In the genomic region with DNA sequence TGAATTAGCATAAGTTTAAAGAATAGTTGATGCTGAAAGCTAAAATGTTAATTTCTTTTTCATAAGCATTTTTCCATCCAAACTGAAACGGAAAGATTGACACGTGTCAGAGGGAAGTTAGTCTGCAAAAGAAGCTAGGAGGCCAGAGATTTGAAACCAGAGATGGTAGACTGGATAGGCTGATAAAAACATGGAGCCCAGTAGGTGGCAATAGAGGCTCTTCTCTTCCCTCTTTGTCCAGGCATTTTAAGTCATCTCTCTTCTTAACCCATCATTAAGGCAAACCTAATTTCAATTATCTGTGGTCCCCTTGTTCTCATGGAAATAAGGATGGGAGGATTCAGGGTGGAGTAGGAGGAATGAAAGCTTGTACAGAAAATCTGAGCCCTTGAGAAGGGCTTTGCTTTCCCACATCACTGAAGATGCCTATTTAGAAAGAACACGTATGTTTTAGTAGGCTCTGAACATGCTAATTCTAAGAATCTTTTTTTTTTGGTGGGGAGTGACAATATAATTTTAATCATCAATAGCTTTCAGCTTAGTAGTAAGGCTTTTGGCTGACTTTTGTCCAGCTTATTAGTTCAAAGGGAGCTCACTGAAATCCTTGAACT, we compare ENCODE assay signal across 9 cellular contexts.
A peak's percentile ranks its signal among the peaks of the same experiment; 100 is the strongest.
DNase-seq lines count a peak whose midpoint lies in the region; ATAC-seq and TF ChIP-seq lines count a peak whose summit lies in the region.
"Had no signal": no experiment of that assay in that cellular context is flagged by ENCODE, and none has a peak within 500 bp of the region (broad histone marks: within the 10 kb centered on the region; RNA-seq: fewer than 3 reads in every experiment).

No MANE protein-coding gene starts in this region.

- H3K4me3 Mint-ChIP-seq in stimulated activated memory B cell treated with anti-CD40 and anti-IgM and Interleukin-4, amounts not matched to agents 10 μg/mL and 1 μg/mL and 100 μg/mL, for 72 hours = no peak overlapping the region
- no peak overlapping the region for H3K4me3 Mint-ChIP-seq in natural killer cell

- H3K9me3 Mint-ChIP-seq in stimulated activated memory B cell treated with anti-CD40 and anti-IgM and Interleukin-4, amounts not matched to agents 10 μg/mL and 1 μg/mL and 100 μg/mL, for 72 hours = no peaks in the 10 kb centered on the region
- peaks cover 0 to 3% of the 10 kb centered on the region in 2 donors for H3K9me3 Mint-ChIP-seq in natural killer cell

- H3K27me3 Mint-ChIP-seq in stimulated activated memory B cell treated with anti-CD40 and anti-IgM and Interleukin-4, amounts not matched to agents 10 μg/mL and 1 μg/mL and 100 μg/mL, for 72 hours = peaks cover 12% of the 10 kb centered on the region
- H3K27me3 Mint-ChIP-seq in natural killer cell (ENCODE audit: low read depth in 2 of 2) = peaks cover 0 to 3% of the 10 kb centered on the region in 2 donors

- WGBS in right cardiac atrium = 32% methylated on average over 3 of the region's 3 CpGs

- peak; percentile 82 for TF ChIP-seq CTCF in VCaP (conservative IDR thresholded peaks at IDR 0.05)
- TF ChIP-seq CTCF in tibial artery (IDR thresholded peaks at IDR 0.05) = peak; percentile 64 to 65
- TF ChIP-seq CTCF in natural killer cell (IDR thresholded peaks at IDR 0.05) = no peak

- no peaks in the 10 kb centered on the region for H3K4me1 Mint-ChIP-seq in stimulated activated memory B cell treated with anti-CD40 and anti-IgM and Interleukin-4, amounts not matched to agents 10 μg/mL and 1 μg/mL and 100 μg/mL, for 72 hours
- H3K4me1 Mint-ChIP-seq in natural killer cell = no peaks in the 10 kb centered on the region

- H3K36me3 ChIP-seq in tibial artery = no peaks in the 10 kb centered on the region
- H3K36me3 ChIP-seq: BLaER1 had no signal

- no peaks in the 10 kb centered on the region for H3K27me3 ChIP-seq in right cardiac atrium (ENCODE audit: control insufficient read depth, insufficient read depth)
- no peaks in the 10 kb centered on the region for H3K27me3 ChIP-seq in tibial artery
- H3K27me3 ChIP-seq: BLaER1 had no signal

- H3K27ac Mint-ChIP-seq in stimulated activated memory B cell treated with anti-CD40 and anti-IgM and Interleukin-4, amounts not matched to agents 10 μg/mL and 1 μg/mL and 100 μg/mL, for 72 hours = no peak overlapping the region
- no peak overlapping the region for H3K27ac Mint-ChIP-seq in natural killer cell

- H3K4me1 ChIP-seq in right cardiac atrium (ENCODE audit: control insufficient read depth, insufficient read depth, low read length) = no peaks in the 10 kb centered on the region
- H3K4me1 ChIP-seq in tibial artery = no peaks in the 10 kb centered on the region
- H3K4me1 ChIP-seq: BLaER1 had no signal

- H3K9me3 ChIP-seq in right cardiac atrium (ENCODE audit: control insufficient read depth, low read length) (no peaks in the 10 kb centered on the region), tibial artery (no peaks in the 10 kb centered on the region)
- H3K9me3 ChIP-seq: BLaER1 had no signal

- peak; percentile 40 for DNase-seq in NCI-H2171 treated with DMSO at 0.1 percent for 48 hours (lab: John Stamatoyannopoulos, UW)
- no peak for DNase-seq in NCI-H2171 (lab: John Stamatoyannopoulos, UW)
- peak; percentile 77 for DNase-seq in NCI-H2029 treated with DMSO at 0.1 percent for 48 hours (lab: John Stamatoyannopoulos, UW)
- no peak for DNase-seq in right cardiac atrium
- no peak for DNase-seq in tibial artery
- no peak for DNase-seq in natural killer cell

- intact Hi-C loops in right cardiac atrium (cut with DNase I) (loop anchor here in 3 of 4 donors (2.0 to 10.0 kb wide), 3 partner anchors 219 to 221 kb away; no protein-coding TSS in a partner anchor), tibial artery (cut with DNase I; ENCODE audit: low total_unique reads) (loop anchor here (10.0 kb wide), 1 partner anchor 299 kb away; no protein-coding TSS in a partner anchor), natural killer cell (cut with micrococcal nuclease) (no loop called here)

- H3K4me3 ChIP-seq in right cardiac atrium (ENCODE audit: low read length) = no peak overlapping the region
- H3K4me3 ChIP-seq in tibial artery = no peak overlapping the region
- H3K4me3 ChIP-seq: BLaER1 had no signal

- peak; percentile 64 to 68 for ATAC-seq in right cardiac atrium
- ATAC-seq in stimulated activated memory B cell treated with anti-CD40 and anti-IgM and Interleukin-4, amounts not matched to agents 10 μg/mL and 1 μg/mL and 100 μg/mL, for 72 hours = no peak
- no peak for ATAC-seq in natural killer cell

- no peaks in the 10 kb centered on the region for H3K36me3 Mint-ChIP-seq in stimulated activated memory B cell treated with anti-CD40 and anti-IgM and Interleukin-4, amounts not matched to agents 10 μg/mL and 1 μg/mL and 100 μg/mL, for 72 hours
- H3K36me3 Mint-ChIP-seq in natural killer cell = no peaks in the 10 kb centered on the region

- no peak overlapping the region for H3K27ac ChIP-seq in VCaP
- no peak overlapping the region for H3K27ac ChIP-seq in right cardiac atrium (ENCODE audit: low read length)
- no peak overlapping the region for H3K27ac ChIP-seq in tibial artery
- H3K27ac ChIP-seq: BLaER1 had no signal

Comparison
In these comparisons a context has a peak if more than half of its experiments do, and no peak if none do; other contexts are left out.
1. DNase-seq: peak in NCI-H2171 treated with DMSO at 0.1 percent for 48 hours (single experiment) and NCI-H2029 treated with DMSO at 0.1 percent for 48 hours (single experiment); none in NCI-H2171 (single experiment), right cardiac atrium (0 of 3), tibial artery (0 of 2) and natural killer cell (single experiment).
2. ATAC-seq: peak in right cardiac atrium (2 of 2); none in stimulated activated memory B cell treated with anti-CD40 and anti-IgM and Interleukin-4, amounts not matched to agents 10 μg/mL and 1 μg/mL and 100 μg/mL, for 72 hours (single experiment) and natural killer cell (0 of 3).